ENCODE assay signal across 16 cellular contexts in the genomic region with DNA sequence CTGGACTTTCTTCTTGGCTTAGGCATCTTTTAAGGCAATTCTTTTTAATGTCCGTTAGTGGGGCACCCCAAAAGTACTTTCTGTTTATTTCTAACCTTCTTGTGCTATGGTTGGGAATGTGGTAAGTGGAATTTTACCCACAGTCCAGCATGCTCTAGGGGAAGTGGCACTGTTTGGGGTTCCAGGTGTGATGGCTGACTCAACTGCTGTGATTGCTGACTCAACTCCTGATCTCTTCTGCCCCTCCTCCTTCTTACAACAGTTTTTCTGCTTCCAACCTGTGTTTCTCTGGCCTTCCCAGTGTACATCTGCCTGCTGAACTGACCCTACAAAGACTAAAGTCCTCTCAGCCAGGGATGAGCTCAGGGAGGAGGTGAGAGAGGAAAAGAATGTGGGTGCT.
A peak's percentile ranks its signal among the peaks of the same experiment; 100 is the strongest.
DNase-seq lines count a peak whose midpoint lies in the region; FAIRE-seq and TF ChIP-seq lines count a peak whose summit lies in the region.
"Had no signal": no experiment of that assay in that cellular context is flagged by ENCODE, and none has a peak within 500 bp of the region (broad histone marks: within the 10 kb centered on the region; RNA-seq: fewer than 3 reads in every experiment).

No MANE protein-coding gene starts in this region.

- no peaks in the 10 kb centered on the region for H4K20me1 ChIP-seq in OCI-LY3 (ENCODE audit: insufficient read depth, low read length)

- intact Hi-C loops in tibial artery (cut with DNase I; ENCODE audit: low total_unique reads): no loop called here

- H3K36me3 ChIP-seq in OCI-LY3 (replicated peaks; ENCODE audit: low read depth, low read length) (no peaks in the 10 kb centered on the region), tibial artery (no peaks in the 10 kb centered on the region)
- H3K36me3 ChIP-seq: HAP-1 had no signal

- no peak overlapping the region for H2AFZ ChIP-seq in OCI-LY3 (ENCODE audit: low read depth, low read length)

- H3K27me3 ChIP-seq in OCI-LY3 (ENCODE audit: low read depth, low read length) (no peaks in the 10 kb centered on the region), tibial artery (no peaks in the 10 kb centered on the region)

- no peak for FAIRE-seq in urothelium cell line (lab: Jason Lieb, UNC)
- FAIRE-seq: K562 had no signal

- H3K4me3 ChIP-seq in OCI-LY3 (ENCODE audit: low read length) (no peak overlapping the region), tibial artery (no peak overlapping the region)
- H3K4me3 ChIP-seq: HAP-1, K562 had no signal

- peak; percentile 49 for DNase-seq in HPDE6-E6E7 (ENCODE audit: extremely low spot score)
- DNase-seq in epithelial cell of prostate (ENCODE audit: low read depth, low spot score): peak; percentile 20
- peak; percentile 36 for DNase-seq in urothelium cell line (ENCODE audit: low spot score)
- DNase-seq in tibial artery: no peak
- no peak for DNase-seq in retina
- DNase-seq in NCI-H2171 treated with DMSO at 0.1 percent for 48 hours (lab: John Stamatoyannopoulos, UW): no peak
- DNase-seq: Calu3; CD4-positive, alpha-beta memory T cell; DMS53; NCI-H1092; NCI-H2081 treated with DMSO at 0.1 percent for 48 hours; NCI-H2227 treated with DMSO at 0.1 percent for 48 hours; NCI-H524 had no signal

- H3K27ac ChIP-seq in OCI-LY3 (ENCODE audit: low read length) (no peak overlapping the region), epithelial cell of prostate (no peak overlapping the region), tibial artery (no peak overlapping the region)

- TF ChIP-seq CTCF in OCI-LY3 (IDR thresholded peaks at IDR 0.05; ENCODE audit: low read depth, low read length) (no peak), tibial artery (IDR thresholded peaks at IDR 0.05) (no peak)

- no peaks in the 10 kb centered on the region for H3K79me2 ChIP-seq in OCI-LY3 (ENCODE audit: low read length)

- peak overlapping the region; percentile 49 for H3K4me2 ChIP-seq in OCI-LY3 (ENCODE audit: low read length)

- no peak overlapping the region for H3K9ac ChIP-seq in OCI-LY3 (ENCODE audit: low read length)

- peaks cover 25% of the 10 kb centered on the region for H3K4me1 ChIP-seq in OCI-LY3 (ENCODE audit: low read length)
- no peaks in the 10 kb centered on the region for H3K4me1 ChIP-seq in tibial artery
- H3K4me1 ChIP-seq: HAP-1 had no signal

- H3K9me3 ChIP-seq in OCI-LY3 (ENCODE audit: insufficient read depth, low read length) (no peaks in the 10 kb centered on the region), tibial artery (no peaks in the 10 kb centered on the region)
- H3K9me3 ChIP-seq: HAP-1 had no signal

Comparison
In these comparisons a context has a peak if more than half of its experiments do, and no peak if none do; other contexts are left out.
1. DNase-seq: peak in HPDE6-E6E7 (single experiment), epithelial cell of prostate (single experiment) and urothelium cell line (single experiment); none in tibial artery (0 of 2), retina (single experiment) and NCI-H2171 treated with DMSO at 0.1 percent for 48 hours (single experiment).